ENCODE assay signal across 8 cellular contexts in genomic region chr5:111063709-111064322, GRCh38. TPM values are rescaled to one million over a fixed set of nuclear protein-coding genes. Genes with fewer than 3 reads are reported as not detected.
DNase-seq lines count a peak whose midpoint lies in the region; ATAC-seq, FAIRE-seq and TF ChIP-seq lines count a peak whose summit lies in the region.

No MANE protein-coding gene starts in this region.

- no TSS peak for BruUV-seq in A673 (replicated peaks; lab: Mats Ljungman, UMichigan)

- no peaks in the 10 kb centered on the region for H3K36me3 ChIP-seq in A673 (ENCODE audit: insufficient read depth, low read length, poor library complexity, severe bottlenecking)
- H3K36me3 ChIP-seq in Karpas-422 (ENCODE audit: insufficient read depth, low read length), result no peaks in the 10 kb centered on the region

- no peak for DNase-seq in A673 (ENCODE audit: low spot score)
- peak; percentile 64 for DNase-seq in Karpas-422
- DNase-seq in choroid plexus epithelial cell (ENCODE audit: low read depth), result peak; percentile 72
- no peak for DNase-seq in GM19240 (ENCODE audit: insufficient read length, low spot score)
- no peak for DNase-seq in HTR-8/SVneo (ENCODE audit: insufficient read length, low spot score)
- no peak for DNase-seq in sciatic nerve (ENCODE audit: low spot score)
- no peak for DNase-seq in activated gamma-delta T cell (lab: John Stamatoyannopoulos, UW)

- ATAC-seq in GM18519 (IDR thresholded peaks at IDR 0.05; ENCODE audit: low FRiP score, unreplicated experiment), result peak; percentile 88
- no peak for ATAC-seq in sciatic nerve

- H3K79me2 ChIP-seq in Karpas-422 (ENCODE audit: low read length), result no peaks in the 10 kb centered on the region

- H4K20me1 ChIP-seq in Karpas-422 (ENCODE audit: insufficient read depth, low read depth, low read length), result no peaks in the 10 kb centered on the region

- H2AFZ ChIP-seq in Karpas-422 (ENCODE audit: low read length), result no peak overlapping the region

- no peak overlapping the region for H3K9ac ChIP-seq in Karpas-422 (ENCODE audit: low read length)

- peak; percentile 44 for TF ChIP-seq CTCF in A673 (conservative IDR thresholded peaks at IDR 0.05; ENCODE audit: low read depth, low read length)
- TF ChIP-seq CTCF in choroid plexus epithelial cell (conservative IDR thresholded peaks at IDR 0.05; ENCODE audit: low read depth, low read length), result peak; percentile 82

- FAIRE-seq in HTR-8/SVneo (lab: Jason Lieb, UNC), result no peak

- no peak overlapping the region for H3K27ac ChIP-seq in A673 (ENCODE audit: low read depth, low read length, poor library complexity, severe bottlenecking)
- no peak overlapping the region for H3K27ac ChIP-seq in Karpas-422 (ENCODE audit: low read length)

- H3K9me3 ChIP-seq in A673 (ENCODE audit: low read depth, low read length, poor library complexity, severe bottlenecking), result no peaks in the 10 kb centered on the region
- H3K9me3 ChIP-seq in Karpas-422 (ENCODE audit: low read length), result no peaks in the 10 kb centered on the region

- CTCF ChIA-PET in A673 (lab: Charles Lee), result no interaction called here

- H3K9me2 ChIP-seq in Karpas-422 (replicated peaks; ENCODE audit: insufficient read depth, low read length), result no peaks in the 10 kb centered on the region

- no peak overlapping the region for H3K4me2 ChIP-seq in Karpas-422 (ENCODE audit: low read depth, low read length, poor library complexity, severe bottlenecking)

- intact Hi-C loops in A673 (cut with micrococcal nuclease; ENCODE audit: unreplicated experiment), result no loop called here
- intact Hi-C loops in sciatic nerve (cut with DNase I), result no loop called here

- H3K4me1 ChIP-seq in A673 (ENCODE audit: insufficient read depth, low read length, poor library complexity, severe bottlenecking) (no peaks in the 10 kb centered on the region), Karpas-422 (ENCODE audit: low read length) (no peaks in the 10 kb centered on the region)

- no peak overlapping the region for H3K4me3 ChIP-seq in A673 (ENCODE audit: low read depth, low read length, poor library complexity, severe bottlenecking)
- no peak overlapping the region for H3K4me3 ChIP-seq in Karpas-422 (ENCODE audit: low read length)
- no peak overlapping the region for H3K4me3 ChIP-seq in choroid plexus epithelial cell (ENCODE audit: low read depth, low read length)

- POLR2A ChIA-PET in A673 (lab: Charles Lee; ENCODE audit: low non-redundant PET), result no interaction called here

- H3K27me3 ChIP-seq in A673 (replicated peaks; ENCODE audit: insufficient read depth, low read depth, low read length, poor library complexity) (peaks cover 42% of the 10 kb centered on the region), Karpas-422 (ENCODE audit: low read length) (no peaks in the 10 kb centered on the region)

RNA-seq across cellular contexts. Expression of gene TSLP, which starts 7.7 kb away (rescaled TPM):
- total RNA-seq in A673 (2021) (0.61 and 1.3 TPM in 2 replicates), sciatic nerve (0.22 TPM)
- not detected in 2 replicates for total RNA-seq in Karpas-422 (2014; rRNA removed; shearing (Covaris generic); ENCODE audit: low replicate concordance)

RNA-seq across cellular contexts. Expression of gene WDR36, which starts 28.3 kb away (rescaled TPM):
- total RNA-seq in A673 (2021) (32.4 and 33.0 TPM in 2 replicates), sciatic nerve (29.4 TPM)
- total RNA-seq in Karpas-422 (2014; rRNA removed; shearing (Covaris generic); ENCODE audit: low replicate concordance), result 32.2 and 73.5 TPM in 2 replicates

Comparison
In these comparisons a context has a peak if more than half of its experiments do, and no peak if none do; other contexts are left out.
1. DNase-seq: peak in Karpas-422 (single experiment) and choroid plexus epithelial cell (single experiment); none in A673 (single experiment), GM19240 (single experiment), HTR-8/SVneo (single experiment), sciatic nerve (single experiment) and activated gamma-delta T cell (single experiment).